17 cellular contexts compared by ENCODE assay signal in genomic region chr4:25773358-25773757, GRCh38.
DNase-seq lines count a peak whose midpoint lies in the region; ATAC-seq, FAIRE-seq and TF ChIP-seq lines count a peak whose summit lies in the region.
"Had no signal": no experiment of that assay in that cellular context is flagged by ENCODE, and none has a peak within 500 bp of the region (broad histone marks: within the 10 kb centered on the region; RNA-seq: fewer than 3 reads in every experiment).

No MANE protein-coding gene starts in this region.

- no peaks in the 10 kb centered on the region for H3K9me3 ChIP-seq in HUES48 (ENCODE audit: control insufficient read depth, insufficient read depth, low read length)
- H3K9me3 ChIP-seq: HAP-1 had no signal

- H3K79me2 ChIP-seq in GM23338 (replicated peaks; ENCODE audit: insufficient read depth): no peaks in the 10 kb centered on the region

- H3K9me3 Mint-ChIP-seq in GM23338: no peaks in the 10 kb centered on the region
- H3K9me3 Mint-ChIP-seq in naive B cell: no peaks in the 10 kb centered on the region
- peaks cover 5% of the 10 kb centered on the region for H3K9me3 Mint-ChIP-seq in activated naive CD8-positive, alpha-beta T cell treated with anti-CD3 and anti-CD28 coated beads for 36 hours

- TF ChIP-seq CTCF in GM23338 (conservative IDR thresholded peaks at IDR 0.05; ENCODE audit: low read depth in 2 of 2): no peak

- H3K9me2 ChIP-seq in GM23338 (ENCODE audit: insufficient read depth): no peaks in the 10 kb centered on the region

- H3K27me3 Mint-ChIP-seq in GM23338 (ENCODE audit: insufficient read depth, low read depth, poor library complexity) (peaks cover 1% of the 10 kb centered on the region), naive B cell (no peaks in the 10 kb centered on the region)
- H3K27me3 Mint-ChIP-seq in activated naive CD8-positive, alpha-beta T cell treated with anti-CD3 and anti-CD28 coated beads for 36 hours: no peaks in the 10 kb centered on the region
- H3K27me3 Mint-ChIP-seq: CD4-positive, alpha-beta memory T cell had no signal

- H3K4me3 Mint-ChIP-seq in GM23338 (no peak overlapping the region), naive B cell (no peak overlapping the region)
- no peak overlapping the region for H3K4me3 Mint-ChIP-seq in activated naive CD8-positive, alpha-beta T cell treated with anti-CD3 and anti-CD28 coated beads for 36 hours

- H3F3A ChIP-seq in GM23338 (replicated peaks; ENCODE audit: low read depth): no peaks in the 10 kb centered on the region

- no peak overlapping the region for H3K9ac ChIP-seq in HUES48 (ENCODE audit: low read depth, low read length)
- H3K9ac ChIP-seq: GM23248 had no signal

- H3K4me1 Mint-ChIP-seq in GM23338 (peaks cover 11% of the 10 kb centered on the region), naive B cell (peaks cover 0 to 4% (median 0%) of the 10 kb centered on the region in 3 donors)
- no peaks in the 10 kb centered on the region for H3K4me1 Mint-ChIP-seq in activated naive CD8-positive, alpha-beta T cell treated with anti-CD3 and anti-CD28 coated beads for 36 hours

- no peak overlapping the region for H2AFZ ChIP-seq in GM23338
- H2AFZ ChIP-seq: GM23248 had no signal

- H3K36me3 ChIP-seq in GM23338 (ENCODE audit: insufficient read depth) (peaks cover 5% of the 10 kb centered on the region), HUES48 (ENCODE audit: control insufficient read depth, insufficient read depth, low read length) (peaks cover 20% of the 10 kb centered on the region)

- no peak for FAIRE-seq in H54 (lab: Jason Lieb, UNC)
- FAIRE-seq: G401.6, GM12892 had no signal

- ATAC-seq in GM23338 (peak; percentile 52), naive B cell (ENCODE audit: low read depth in 2 of 2) (no peak)

- no peak overlapping the region for H3K4me2 ChIP-seq in GM23338

- no peaks in the 10 kb centered on the region for H3K27me3 ChIP-seq in GM23338 (ENCODE audit: insufficient read depth)
- H3K27me3 ChIP-seq in HUES48 (ENCODE audit: control insufficient read depth, insufficient read depth, low read length): no peaks in the 10 kb centered on the region

- no peak overlapping the region for H3K4me3 ChIP-seq in GM23338
- no peak overlapping the region for H3K4me3 ChIP-seq in HUES48 (ENCODE audit: low read depth, low read length)
- H3K4me3 ChIP-seq: GM23248, HAP-1 had no signal

- H3K27ac ChIP-seq in GM23338 (ENCODE audit: low read depth) (no peak overlapping the region), HUES48 (ENCODE audit: low read depth, low read length) (peak overlapping the region; percentile 15)
- H3K27ac ChIP-seq: GM23248 had no signal

- TF ChIP-seq POLR2A in H54 (IDR thresholded peaks at IDR 0.05; ENCODE audit: low read depth, low read length): no peak

- DNase-seq in GM23338 (ENCODE audit: low spot score) (no peak), NCI-H146 treated with DMSO at 0.1 percent for 48 hours (lab: John Stamatoyannopoulos, UW; ENCODE audit: unreplicated experiment) (peak; percentile 24), naive B cell (no peak), NCI-H1930 (lab: John Stamatoyannopoulos, UW) (no peak), H54 (ENCODE audit: insufficient read length, low spot score) (no peak), NCI-H2029 treated with DMSO at 0.1 percent for 48 hours (lab: John Stamatoyannopoulos, UW) (no peak)
- DNase-seq in activated naive CD8-positive, alpha-beta T cell treated with anti-CD3 and anti-CD28 coated beads for 36 hours: no peak
- DNase-seq: C1 segment of cervical spinal cord; CD4-positive, alpha-beta memory T cell; COR-L47; DMS153; DND-41; GM23248 had no signal

- H3K4me1 ChIP-seq in GM23338 (ENCODE audit: insufficient read depth) (0 out of 2 replicates have a peak, but pooled peaks cover 5% of the 10 kb centered on the region), HUES48 (ENCODE audit: control insufficient read depth, insufficient read depth, low read length) (no peaks in the 10 kb centered on the region; the same call in 1 of the 2 replicates)
- H3K4me1 ChIP-seq: HAP-1 had no signal

- H3K27ac Mint-ChIP-seq in GM23338: no peak overlapping the region
- H3K27ac Mint-ChIP-seq in naive B cell: peak overlapping the region in 4 of 6 donors; percentile 29 to 84 (median 76)
- H3K27ac Mint-ChIP-seq in activated naive CD8-positive, alpha-beta T cell treated with anti-CD3 and anti-CD28 coated beads for 36 hours: no peak overlapping the region

- H4K20me1 ChIP-seq in GM23338 (replicated peaks; ENCODE audit: insufficient read depth): no peaks in the 10 kb centered on the region

- H3K36me3 Mint-ChIP-seq in GM23338 (ENCODE audit: low read depth): peaks cover 38% of the 10 kb centered on the region
- peaks cover 39 to 44% of the 10 kb centered on the region in 2 donors for H3K36me3 Mint-ChIP-seq in naive B cell
- peaks cover 32% of the 10 kb centered on the region for H3K36me3 Mint-ChIP-seq in activated naive CD8-positive, alpha-beta T cell treated with anti-CD3 and anti-CD28 coated beads for 36 hours

TF ChIP-seq in GM23338, 12 proteins besides CTCF, POLR2A, EP300 and RAD21:
- no peak for TF ChIP-seq CREB1 (CRISPR knock-in tag; IDR thresholded peaks at IDR 0.05; ENCODE audit: low read depth)
- TF ChIP-seq ETS1 (IDR thresholded peaks at IDR 0.05): no peak
- no peak for TF ChIP-seq ZNF462 (CRISPR knock-in tag; IDR thresholded peaks at IDR 0.05)
- TF ChIP-seq NANOG (IDR thresholded peaks at IDR 0.05; ENCODE audit: borderline replicate concordance): no peak
- TF ChIP-seq ZNF114 (CRISPR knock-in tag; IDR thresholded peaks at IDR 0.05): no peak
- TF ChIP-seq STAT1 (IDR thresholded peaks at IDR 0.05; ENCODE audit: unreplicated experiment): no peak

Comparison
In these comparisons a context has a peak if more than half of its experiments do, and no peak if none do; other contexts are left out.
1. H3K27ac Mint-ChIP-seq: peak in naive B cell (4 of 6); none in GM23338 (single experiment) and activated naive CD8-positive, alpha-beta T cell treated with anti-CD3 and anti-CD28 coated beads for 36 hours (single experiment).